ENCODE assay signal across 23 cellular contexts in the genomic region with DNA sequence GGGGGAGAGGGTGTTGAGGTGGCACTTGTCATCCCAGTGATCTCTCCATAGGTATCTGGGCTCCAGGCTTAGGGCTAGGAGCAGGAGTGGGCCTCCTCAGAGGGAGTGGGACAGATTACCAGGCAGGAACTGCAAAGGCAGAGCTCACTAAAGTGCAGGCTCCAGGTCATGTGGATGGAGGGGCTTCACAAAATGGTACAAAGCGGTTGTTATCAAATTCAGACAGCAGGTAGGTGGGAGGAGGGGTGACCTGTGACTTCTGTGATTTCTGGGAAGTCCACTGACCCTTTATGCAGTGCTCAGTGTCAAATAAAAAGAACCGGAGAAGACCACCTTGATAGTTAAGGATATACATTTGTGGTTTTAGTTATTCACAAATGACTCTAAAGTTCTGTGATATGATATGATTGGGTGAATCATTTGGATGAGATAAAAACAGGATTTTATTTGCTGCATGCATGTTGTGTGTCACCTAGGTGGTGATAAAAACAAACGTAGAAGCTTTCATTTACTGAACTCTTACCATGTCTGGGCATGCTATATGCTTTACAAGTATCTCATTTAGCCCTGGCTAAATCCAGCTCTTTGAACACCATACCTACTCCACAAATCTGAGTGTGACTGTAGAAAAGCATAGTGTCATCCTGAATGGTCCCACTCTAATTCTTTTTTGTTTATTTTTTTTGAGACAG. TPM values are rescaled to one million over a fixed set of nuclear protein-coding genes. Genes with fewer than 3 reads are reported as not detected.
DNase-seq lines count a peak whose midpoint lies in the region; ATAC-seq, FAIRE-seq and TF ChIP-seq lines count a peak whose summit lies in the region.
"Had no signal": no experiment of that assay in that cellular context is flagged by ENCODE, and none has a peak within 500 bp of the region (broad histone marks: within the 10 kb centered on the region; RNA-seq: fewer than 3 reads in every experiment).

No MANE protein-coding gene starts in this region.

- no peak for TF ChIP-seq CTCF in HEK293 (tag by site-specific recombination; IDR thresholded peaks at IDR 0.05)
- no peak for TF ChIP-seq CTCF in bronchial epithelial cell (IDR thresholded peaks at IDR 0.05; ENCODE audit: insufficient read depth, low read length, severe bottlenecking)
- no peak for TF ChIP-seq CTCF in nephron progenitor cell (IDR thresholded peaks at IDR 0.05)
- TF ChIP-seq CTCF in WERI-Rb-1 (IDR thresholded peaks at IDR 0.05; ENCODE audit: low read depth, low read length), result no peak

- CTCF ChIA-PET in HEK293 (lab: Yijun Ruan, JAX), result interaction anchor here (0.6 kb wide), 1 partner anchor 11 kb away, joined by 3 read pairs; no protein-coding TSS in a partner anchor

- H3K36me3 ChIP-seq in HEK293 (ENCODE audit: control insufficient read depth in 2 of 2, insufficient read depth in 1 of 2, low read length in 2 of 2) (no peaks in the 10 kb centered on the region), bronchial epithelial cell (ENCODE audit: control insufficient read depth, insufficient read depth, low read length) (no peaks in the 10 kb centered on the region), WERI-Rb-1 (no peaks in the 10 kb centered on the region)
- H3K36me3 ChIP-seq: right lobe of liver, SJCRH30 had no signal

- H3K4me1 ChIP-seq in HEK293 (ENCODE audit: control insufficient read depth, insufficient read depth, low read length), result no peaks in the 10 kb centered on the region
- H3K4me1 ChIP-seq: SJCRH30 had no signal

- H3K9me3 Mint-ChIP-seq in activated T-cell treated with anti-CD3 and anti-CD28 coated beads, Interleukin-2, amount 50 U/mL, for 24 hours, result peaks cover 11% of the 10 kb centered on the region
- peaks cover 52% of the 10 kb centered on the region for H3K9me3 Mint-ChIP-seq in nephron progenitor cell

- H3K27me3 Mint-ChIP-seq in activated T-cell treated with anti-CD3 and anti-CD28 coated beads, Interleukin-2, amount 50 U/mL, for 24 hours, result no peaks in the 10 kb centered on the region
- H3K27me3 Mint-ChIP-seq in nephron progenitor cell (ENCODE audit: low read depth, poor library complexity), result peaks cover 2% of the 10 kb centered on the region
- H3K27me3 Mint-ChIP-seq: type B pancreatic cell had no signal

- H3K27me3 ChIP-seq in bronchial epithelial cell (ENCODE audit: control insufficient read depth, insufficient read depth, low read length) (no peaks in the 10 kb centered on the region), WERI-Rb-1 (ENCODE audit: insufficient read depth, low read depth, severe bottlenecking) (no peaks in the 10 kb centered on the region)
- H3K27me3 ChIP-seq: right lobe of liver, SJCRH30 had no signal

- H3K9me3 ChIP-seq in HEK293 (ENCODE audit: control insufficient read depth, insufficient read depth, low read depth, low read length) (no peaks in the 10 kb centered on the region), WERI-Rb-1 (ENCODE audit: severe bottlenecking) (no peaks in the 10 kb centered on the region)
- H3K9me3 ChIP-seq: right lobe of liver, SJCRH30 had no signal

- H3K27ac Mint-ChIP-seq in activated T-cell treated with anti-CD3 and anti-CD28 coated beads, Interleukin-2, amount 50 U/mL, for 24 hours, result peak overlapping the region; percentile 48
- H3K27ac Mint-ChIP-seq in nephron progenitor cell, result peak overlapping the region; percentile 21
- H3K27ac Mint-ChIP-seq: type B pancreatic cell had no signal

- H3K27ac ChIP-seq in HEK293 (ENCODE audit: extremely low read depth, low read depth, low read length) (no peak overlapping the region), WERI-Rb-1 (no peak overlapping the region)
- H3K27ac ChIP-seq: right lobe of liver, SJCRH30 had no signal

- H3K36me3 Mint-ChIP-seq in activated T-cell treated with anti-CD3 and anti-CD28 coated beads, Interleukin-2, amount 50 U/mL, for 24 hours (ENCODE audit: low read depth), result peaks cover 83% of the 10 kb centered on the region
- peaks cover 90% of the 10 kb centered on the region for H3K36me3 Mint-ChIP-seq in nephron progenitor cell (ENCODE audit: low read depth)

- no peak for FAIRE-seq in bronchial epithelial cell (lab: Jason Lieb, UNC)
- FAIRE-seq: endometrium, GM12892 had no signal

- peaks cover 84% of the 10 kb centered on the region for H3K4me1 Mint-ChIP-seq in activated T-cell treated with anti-CD3 and anti-CD28 coated beads, Interleukin-2, amount 50 U/mL, for 24 hours (ENCODE audit: low read depth)
- H3K4me1 Mint-ChIP-seq in nephron progenitor cell, result peaks cover 27% of the 10 kb centered on the region

- no peak overlapping the region for H3K4me3 Mint-ChIP-seq in activated T-cell treated with anti-CD3 and anti-CD28 coated beads, Interleukin-2, amount 50 U/mL, for 24 hours
- H3K4me3 Mint-ChIP-seq in nephron progenitor cell, result no peak overlapping the region
- H3K4me3 Mint-ChIP-seq: activated T-cell treated with anti-CD3 and anti-CD28 coated beads, Interleukin-2, amount 50 U/mL, for 4 hours; type B pancreatic cell had no signal

- ATAC-seq in GM21786 (IDR thresholded peaks at IDR 0.05; ENCODE audit: unreplicated experiment) (no peak), HG03432 (IDR thresholded peaks at IDR 0.05; ENCODE audit: unreplicated experiment) (no peak)
- ATAC-seq: right lobe of liver had no signal

- no peak for DNase-seq in activated T-cell treated with anti-CD3 and anti-CD28 coated beads, Interleukin-2, amount 50 U/mL, for 24 hours
- DNase-seq in activated T-cell treated with anti-CD3 and anti-CD28 coated beads for 4 hours (no peak), bronchial epithelial cell (ENCODE audit: low read depth) (peak; percentile 80), nephron progenitor cell (no peak), WERI-Rb-1 (no peak)
- DNase-seq: activated CD4-positive, alpha-beta T cell treated with anti-CD3 and anti-CD28 coated beads for 48 hours; activated T-cell treated with anti-CD3 and anti-CD28 coated beads, Interleukin-2, amount 50 U/mL, for 4 hours; C1 segment of cervical spinal cord; DMS53; hypothalamus; NCI-H1417 treated with DMSO at 0.1 percent for 48 hours; NCI-H526 treated with DMSO at 0.1 percent for 48 hours; occipital lobe; OCI-M1; right lobe of liver; SJCRH30; stimulated activated naive CD4-positive, alpha-beta T cell treated with Interleukin-2 at 50 U/mL for 16 hours had no signal

- POLR2A ChIA-PET in HEK293 (lab: Yijun Ruan, JAX), result no interaction called here

- H3K4me3 ChIP-seq in HEK293 (ENCODE audit: low read depth, low read length) (no peak overlapping the region), bronchial epithelial cell (ENCODE audit: low read depth, low read length) (no peak overlapping the region), WERI-Rb-1 (ENCODE audit: low read depth, low read length) (no peak overlapping the region)
- H3K4me3 ChIP-seq: right lobe of liver, SJCRH30 had no signal

TF ChIP-seq in HEK293, 187 proteins besides CTCF, POLR2A, EP300 and RAD21:
- TF ChIP-seq, protein P1, sequence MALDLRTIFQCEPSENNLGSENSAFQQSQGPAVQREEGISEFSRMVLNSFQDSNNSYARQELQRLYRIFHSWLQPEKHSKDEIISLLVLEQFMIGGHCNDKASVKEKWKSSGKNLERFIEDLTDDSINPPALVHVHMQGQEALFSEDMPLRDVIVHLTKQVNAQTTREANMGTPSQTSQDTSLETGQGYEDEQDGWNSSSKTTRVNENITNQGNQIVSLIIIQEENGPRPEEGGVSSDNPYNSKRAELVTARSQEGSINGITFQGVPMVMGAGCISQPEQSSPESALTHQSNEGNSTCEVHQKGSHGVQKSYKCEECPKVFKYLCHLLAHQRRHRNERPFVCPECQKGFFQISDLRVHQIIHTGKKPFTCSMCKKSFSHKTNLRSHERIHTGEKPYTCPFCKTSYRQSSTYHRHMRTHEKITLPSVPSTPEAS (tag by site-specific recombination; IDR thresholded peaks at IDR 0.05), result no peak
- TF ChIP-seq WT1 (tag by site-specific recombination; IDR thresholded peaks at IDR 0.05), result no peak
- peak; percentile 22; the same call in 1 of the 2 replicates for TF ChIP-seq ZIC2 (tag by site-specific recombination; IDR thresholded peaks at IDR 0.05)
- TF ChIP-seq ZNF10 (tag by site-specific recombination; IDR thresholded peaks at IDR 0.05), result no peak

RNA-seq across cellular contexts. Expression of gene ST6GAL1, which starts 20.2 kb away (rescaled TPM):
- 5.5 and 8.6 TPM in 2 replicates for total RNA-seq in bronchial epithelial cell
